10 cellular contexts compared by ENCODE assay signal in genomic region chr9:33814816-33815215, GRCh38. TPM values are rescaled to one million over a fixed set of nuclear protein-coding genes. Genes with fewer than 3 reads are reported as not detected.
DNase-seq lines count a peak whose midpoint lies in the region; ATAC-seq and TF ChIP-seq lines count a peak whose summit lies in the region.
"Had no signal": no experiment of that assay in that cellular context is flagged by ENCODE, and none has a peak within 500 bp of the region (broad histone marks: within the 10 kb centered on the region; RNA-seq: fewer than 3 reads in every experiment).

No MANE protein-coding gene starts in this region.

- H3K4me2 ChIP-seq in Loucy (ENCODE audit: low read depth, low read length, poor library complexity, severe bottlenecking), result peak overlapping the region; percentile 29

- no peaks in the 10 kb centered on the region for H3K36me3 Mint-ChIP-seq in nephron (ENCODE audit: low read depth)

- peaks cover 16% of the 10 kb centered on the region for H4K20me1 ChIP-seq in Loucy (ENCODE audit: insufficient read depth, low read length, poor library complexity, severe bottlenecking)

- DNase-seq in CD1c-positive myeloid dendritic cell (ENCODE audit: extremely low spot score) (peak; percentile 57), breast epithelium (ENCODE audit: low spot score in 2 of 2) (no peak), retina (no peak), SHP77 (lab: John Stamatoyannopoulos, UW) (no peak), GOT3 (lab: John Stamatoyannopoulos, UW) (no peak)
- DNase-seq: NCI-H2227 treated with DMSO at 0.1 percent for 48 hours; stimulated activated naive CD8-positive, alpha-beta T cell treated with anti-CD3 and anti-CD28 coated beads, Interleukin-15, amount 100 ng/mL, for 72 hours had no signal

- no peaks in the 10 kb centered on the region; the same call in 1 of the 2 replicates for H3F3A ChIP-seq in Loucy (ENCODE audit: low read depth)

- no peak overlapping the region for H3K4me3 ChIP-seq in Loucy (ENCODE audit: low read length, poor library complexity, severe bottlenecking)
- H3K4me3 ChIP-seq in breast epithelium, result no peak overlapping the region

- peaks cover 27% of the 10 kb centered on the region for H3K4me1 ChIP-seq in Loucy (ENCODE audit: insufficient read depth, low read length, poor library complexity, severe bottlenecking)
- H3K4me1 ChIP-seq in breast epithelium, result peaks cover 0 to 9% of the 10 kb centered on the region in 2 donors

- no peak for TF ChIP-seq CTCF in Loucy (conservative IDR thresholded peaks at IDR 0.05; ENCODE audit: low read length)
- no peak for TF ChIP-seq CTCF in breast epithelium (IDR thresholded peaks at IDR 0.05)
- no peak for TF ChIP-seq CTCF in nephron (IDR thresholded peaks at IDR 0.05; ENCODE audit: unreplicated experiment in 3 of 3)

- H3K27me3 Mint-ChIP-seq in nephron (ENCODE audit: low read depth), result no peaks in the 10 kb centered on the region

- no peak for ATAC-seq in GM19463 (IDR thresholded peaks at IDR 0.05; ENCODE audit: unreplicated experiment)
- ATAC-seq: stimulated activated naive CD8-positive, alpha-beta T cell treated with anti-CD3 and anti-CD28 coated beads, Interleukin-15, amount 100 ng/mL, for 72 hours had no signal

- peaks cover 38% of the 10 kb centered on the region for H3K79me2 ChIP-seq in Loucy (ENCODE audit: insufficient read depth, low read length)

- H3K27ac Mint-ChIP-seq in nephron, result peak overlapping the region; percentile 61 to 99 (median 76)

- H3K27ac ChIP-seq in breast epithelium, result peak overlapping the region; percentile 98 to 99

- intact Hi-C loops in breast epithelium (cut with DNase I; ENCODE audit: low total_unique reads), result loop anchor here (5.0 kb wide), 2 partner anchors 37 to 538 kb away; no protein-coding TSS in a partner anchor

- no peaks in the 10 kb centered on the region for H3K27me3 ChIP-seq in Loucy (ENCODE audit: insufficient read depth, low read length, poor library complexity, severe bottlenecking)
- no peaks in the 10 kb centered on the region for H3K27me3 ChIP-seq in breast epithelium

- TF ChIP-seq POLR2A in breast epithelium (IDR thresholded peaks at IDR 0.05), result no peak

- H3K36me3 ChIP-seq in Loucy (ENCODE audit: insufficient read depth, low read length) (no peaks in the 10 kb centered on the region), breast epithelium (no peaks in the 10 kb centered on the region)

- peak overlapping the region; percentile 32 for H3K9ac ChIP-seq in Loucy (ENCODE audit: low read depth, low read length, poor library complexity, severe bottlenecking)

- H3K4me1 Mint-ChIP-seq in nephron, result peaks cover 22% of the 10 kb centered on the region

- no peak overlapping the region for H2AFZ ChIP-seq in Loucy (ENCODE audit: low read length)

- peak overlapping the region; percentile 86 to 93 (median 89) for H3K4me3 Mint-ChIP-seq in nephron
- H3K4me3 Mint-ChIP-seq: stimulated activated naive CD8-positive, alpha-beta T cell treated with anti-CD3 and anti-CD28 coated beads, Interleukin-15, amount 100 ng/mL, for 72 hours had no signal

- H3K9me3 ChIP-seq in Loucy (ENCODE audit: insufficient read depth, low read depth, low read length) (no peaks in the 10 kb centered on the region), breast epithelium (no peaks in the 10 kb centered on the region)

- H3K9me2 ChIP-seq in Loucy (replicated peaks; ENCODE audit: low read depth, low read length), result no peaks in the 10 kb centered on the region

- no peaks in the 10 kb centered on the region for H3K9me3 Mint-ChIP-seq in nephron
- H3K9me3 Mint-ChIP-seq: stimulated activated naive CD8-positive, alpha-beta T cell treated with anti-CD3 and anti-CD28 coated beads, Interleukin-15, amount 100 ng/mL, for 72 hours had no signal

RNA-seq across cellular contexts. Expression of gene UBE2R2, which starts 2.1 kb away (rescaled TPM):
- total RNA-seq in breast epithelium, result 10 to 100 TPM; 21.2 to 35.0 (median 22.6) TPM

RNA-seq across cellular contexts. Expression of gene PRSS3, which starts 19.5 kb away (rescaled TPM):
- under 1 TPM in 1 of 3 donors, not detected in 2; 0.33 TPM for total RNA-seq in breast epithelium
